ENCODE assay signal across 8 cellular contexts in genomic region chr12:47773062-47773857, GRCh38. TPM values are rescaled to one million over a fixed set of nuclear protein-coding genes. Genes with fewer than 3 reads are reported as not detected.
A peak's percentile ranks its signal among the peaks of the same experiment; 100 is the strongest.
DNase-seq lines count a peak whose midpoint lies in the region; ATAC-seq and TF ChIP-seq lines count a peak whose summit lies in the region.

Gene SLC48A1, plus strand, starts transcription at chr12:47773238. Its CDS starts 67 bp downstream, at chr12:47773305.

- peaks cover 0 to 39% of the 10 kb centered on the region in 2 donors for H3K4me1 ChIP-seq in lung (ENCODE audit: control insufficient read depth in 2 of 2, insufficient read depth in 2 of 2, low read length in 2 of 2)

- 0 to 1% methylated on average over 50 to 106 of the region's 106 CpGs for WGBS in lung, 2 donors

- intact Hi-C loops in dorsolateral prefrontal cortex (cut with DNase I), result loop anchor here in 1 of 2 donors (2.0 kb wide), 1 partner anchor 14 kb away; the partner anchor contains the start of gene RAPGEF3

- H3K36me3 ChIP-seq in lung (ENCODE audit: control insufficient read depth in 2 of 2, insufficient read depth in 2 of 2, low read length in 2 of 2), result no peaks in the 10 kb centered on the region

- DNase-seq in SHP77 (lab: John Stamatoyannopoulos, UW), result peak; percentile 58 to 78
- DNase-seq in SHP77 treated with DMSO at 0.1 percent for 48 hours (lab: John Stamatoyannopoulos, UW), result no peak
- DNase-seq in NCI-H2171 (lab: John Stamatoyannopoulos, UW), result peak; percentile 69
- DNase-seq in activated CD4-positive, alpha-beta T cell treated with anti-CD3 and anti-CD28 coated beads, Interleukin-2, amount 50 U/mL, for 1 hour, result peak; percentile 74
- peak in 8 of 10 donors; percentile 60 to 89 (median 76) for DNase-seq in dorsolateral prefrontal cortex
- DNase-seq in lung (ENCODE audit: low spot score), result peak; percentile 67
- peak; percentile 27 to 71 (median 53) for DNase-seq in stimulated activated CD4-positive, alpha-beta T cell treated with anti-CD3 and anti-CD28 coated beads, TNF-alpha, amount 100 ng/mL, for 24 hours (ENCODE audit: low read depth in 3 of 3)

- peak within 1 kb of the TSS; percentile 92 to 100 (median 99) for H3K27ac ChIP-seq in dorsolateral prefrontal cortex
- H3K27ac ChIP-seq in lung (ENCODE audit: low read depth in 1 of 2, low read length in 1 of 2), result peak within 1 kb of the TSS; percentile 81 to 86

- no peaks in the 10 kb centered on the region for H3K9me3 ChIP-seq in lung (ENCODE audit: control insufficient read depth in 2 of 2, insufficient read depth in 1 of 2, low read length in 1 of 2)

- TF ChIP-seq CTCF in dorsolateral prefrontal cortex (IDR thresholded peaks at IDR 0.05 in 54 of 56, conservative IDR thresholded peaks at IDR 0.05 in 2 of 56; ENCODE audit: low read depth in 1 of 56, partially characterized antibody in 56 of 56) (peak in 46 of 56 donors; percentile 4 to 55 (median 32)), lung (IDR thresholded peaks at IDR 0.05; ENCODE audit: control extremely low read depth, extremely low read depth) (no peak)

- peak within 1 kb of the TSS; percentile 73 to 99 (median 90) for H3K4me3 ChIP-seq in dorsolateral prefrontal cortex
- H3K4me3 ChIP-seq in lung, result peak within 1 kb of the TSS; percentile 80

- no peaks in the 10 kb centered on the region for H3K27me3 ChIP-seq in dorsolateral prefrontal cortex
- H3K27me3 ChIP-seq in lung (ENCODE audit: control insufficient read depth, insufficient read depth), result no peaks in the 10 kb centered on the region

- ATAC-seq in HG02852 (IDR thresholded peaks at IDR 0.05; ENCODE audit: unreplicated experiment) (peak; percentile 83), lung (ENCODE audit: insufficient read depth, low FRiP score) (peak; percentile 76)

RNA-seq across cellular contexts. Expression of gene SLC48A1, which starts in this region (rescaled TPM):
- total RNA-seq in dorsolateral prefrontal cortex, result 100 to 1,000 TPM in 84 of 120 experiments, 10 to 100 TPM in 36; 71.9 to 264 (median 114) TPM
- 10 to 100 TPM; 16.9 to 31.3 TPM for total RNA-seq in lung
- polyA plus RNA-seq in lung, result 10 to 100 TPM; 16.8 to 24.5 TPM
